Comparison of ENCODE assay signal across 8 cellular contexts in genomic region chr16:50467943-50468748, GRCh38.
DNase-seq lines count a peak whose midpoint lies in the region; FAIRE-seq and TF ChIP-seq lines count a peak whose summit lies in the region.

No MANE protein-coding gene starts in this region.

- H3K4me3 ChIP-seq in astrocyte of the cerebellum (ENCODE audit: low read depth, low read length): peak overlapping the region; percentile 16

- TF ChIP-seq CTCF in astrocyte of the cerebellum (IDR thresholded peaks at IDR 0.05; ENCODE audit: low read depth, low read length, missing control alignments): no peak

- in situ Hi-C loops in astrocyte of the cerebellum (cut with HindIII; ENCODE audit: low sequenced_read_pairs) (no loop called here), ACHN (cut with HindIII; ENCODE audit: low pct_ligation_motif_present, low pct_unique_long_range_greater_than_20kb, low sequenced_read_pairs) (no loop called here)

- DNase-seq in NCI-H1092 (lab: John Stamatoyannopoulos, UW): peak; percentile 64
- no peak for DNase-seq in astrocyte of the cerebellum (ENCODE audit: low read depth)
- peak; percentile 68 for DNase-seq in mesenteric fat pad (ENCODE audit: low spot score)
- DNase-seq in urothelium cell line (ENCODE audit: low spot score): peak; percentile 64
- no peak for DNase-seq in ACHN
- DNase-seq in dedifferentiated amniotic fluid mesenchymal stem cell (ENCODE audit: extremely low spot score): no peak
- DNase-seq in NAMALWA (ENCODE audit: low spot score): no peak

- peak; percentile 80 for FAIRE-seq in urothelium cell line (lab: Jason Lieb, UNC)

- no peaks in the 10 kb centered on the region for H3K9me3 ChIP-seq in ES-I3 (ENCODE audit: control insufficient read depth, insufficient read depth, low read length)

- H3K9ac ChIP-seq in ES-I3 (ENCODE audit: low read depth, low read length): peak overlapping the region; percentile 41; the same call in 1 of the 2 replicates

- no peaks in the 10 kb centered on the region for H3K36me3 ChIP-seq in ES-I3 (ENCODE audit: insufficient read depth, low read length)

- peaks cover 8% of the 10 kb centered on the region for H3K4me1 ChIP-seq in ES-I3 (ENCODE audit: insufficient read depth, low read length)

Comparison
In these comparisons a context has a peak if more than half of its experiments do, and no peak if none do; other contexts are left out.
1. DNase-seq: peak in NCI-H1092 (single experiment), mesenteric fat pad (single experiment) and urothelium cell line (single experiment); none in astrocyte of the cerebellum (single experiment), ACHN (single experiment), dedifferentiated amniotic fluid mesenchymal stem cell (single experiment) and NAMALWA (single experiment).